21 cellular contexts compared by ENCODE assay signal in genomic region chr7:87127019-87127418, GRCh38.
DNase-seq lines count a peak whose midpoint lies in the region; ATAC-seq and TF ChIP-seq lines count a peak whose summit lies in the region.
"Had no signal": no experiment of that assay in that cellular context is flagged by ENCODE, and none has a peak within 500 bp of the region (broad histone marks: within the 10 kb centered on the region; RNA-seq: fewer than 3 reads in every experiment).

No MANE protein-coding gene starts in this region.

- POLR2A ChIA-PET in RWPE1 (lab: Yijun Ruan, JAX; ENCODE audit: low non-redundant PET): no interaction called here

- DNase-seq in RKO (ENCODE audit: low spot score): no peak
- no peak for DNase-seq in GM19240 (ENCODE audit: insufficient read length, low spot score)
- no peak for DNase-seq in RWPE1 (ENCODE audit: low spot score)
- DNase-seq: activated CD4-positive, alpha-beta T cell treated with anti-CD3 and anti-CD28 coated beads, Interleukin-2, amount 50 U/mL, for 1 hour; activated naive CD4-positive, alpha-beta T cell; activated T-cell treated with anti-CD3 and anti-CD28 coated beads, Interleukin-2, amount 50 U/mL, for 72 hours; BE2C; CD8-positive, alpha-beta memory T cell; HFFc6; NCI-H1105; NCI-H2029; NCI-H526; right cardiac atrium; spleen had no signal

- no peak for TF ChIP-seq CTCF in RWPE1 (conservative IDR thresholded peaks at IDR 0.05; ENCODE audit: low read depth)

- CTCF ChIA-PET in RWPE1 (lab: Yijun Ruan, JAX): no interaction called here

- ATAC-seq in GM18508 (IDR thresholded peaks at IDR 0.05; ENCODE audit: insufficient read depth, unreplicated experiment) (peak; percentile 34), GM21360 (IDR thresholded peaks at IDR 0.05; ENCODE audit: unreplicated experiment) (peak; percentile 41), HG03039 (IDR thresholded peaks at IDR 0.05; ENCODE audit: unreplicated experiment) (peak; percentile 41), HG03571 (IDR thresholded peaks at IDR 0.05; ENCODE audit: unreplicated experiment) (peak; percentile 47), HG02970 (IDR thresholded peaks at IDR 0.05; ENCODE audit: low FRiP score, unreplicated experiment) (no peak)
- ATAC-seq: GM23338, Panc1, right cardiac atrium had no signal

- H3K27ac ChIP-seq in RWPE1: no peak overlapping the region
- H3K27ac ChIP-seq: spleen had no signal
